In the genomic region with DNA sequence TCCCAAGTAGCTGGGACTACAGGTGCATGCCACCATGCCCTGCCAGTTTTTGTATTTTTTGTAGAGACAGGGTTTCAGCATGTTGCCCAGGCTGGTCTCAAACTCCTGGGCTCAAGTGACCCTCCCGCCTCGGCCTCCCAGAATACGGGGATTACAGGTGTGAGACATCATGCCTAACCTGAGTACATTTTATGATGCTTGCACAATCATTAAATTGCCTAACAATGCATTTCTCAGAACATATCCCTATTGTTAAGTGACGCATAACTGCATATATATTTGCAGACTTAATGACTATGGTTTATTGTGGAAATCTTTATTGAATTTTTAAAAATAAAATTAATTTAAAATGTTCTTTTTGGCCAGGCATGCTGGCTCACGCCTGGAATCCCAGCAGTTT, we compare ENCODE assay signal across 37 cellular contexts. TPM values are rescaled to one million over a fixed set of nuclear protein-coding genes. Genes with fewer than 3 reads are reported as not detected.
"Had no signal": no experiment of that assay in that cellular context is flagged by ENCODE, and none has a peak within 500 bp of the region (broad histone marks: within the 10 kb centered on the region; RNA-seq: fewer than 3 reads in every experiment).

No MANE protein-coding gene starts in this region.

- H3K4me1 ChIP-seq: ascending aorta had no signal

- ATAC-seq: activated CD8-positive, alpha-beta T cell treated with anti-CD3 and anti-CD28 coated beads for 36 hours; activated naive CD8-positive, alpha-beta T cell treated with anti-CD3 and anti-CD28 coated beads, Interleukin-2, amount 50 U/mL, for 24 hours; activated T-cell treated with anti-CD3 and anti-CD28 coated beads, Interleukin-2, amount 50 U/mL, for 4 hours; activated T-cell treated with anti-CD3 and anti-CD28 coated beads, Interleukin-2, amount 50 U/mL, for 72 hours; activated T-helper 17 cell treated with anti-CD3 and anti-CD28 coated beads, Interleukin-2, amount 50 U/mL, for 72 hours had no signal

- H3K4me3 ChIP-seq: ascending aorta, cardiac muscle cell had no signal

- H3K4me3 Mint-ChIP-seq: activated B cell treated with CpG ODN at 0.5 μM for 24 hours; activated CD4-positive, alpha-beta memory T cell treated with anti-CD3 and anti-CD28 coated beads for 36 hours; activated CD4-positive, alpha-beta T cell treated with anti-CD3 and anti-CD28 coated beads, Interleukin-2, amount 10 ng/mL, durations not matched to agents 24 days and 14 days; activated CD8-positive, alpha-beta T cell treated with anti-CD3 and anti-CD28 coated beads for 36 hours; activated naive CD4-positive, alpha-beta T cell treated with anti-CD3 and anti-CD28 coated beads, Interleukin-2, amount 10 ng/mL, durations not matched to agents 7 days and 5 days; activated naive CD4-positive, alpha-beta T cell treated with anti-CD3 and anti-CD28 coated beads, Interleukin-2, amount 50 U/mL, for 24 hours; activated naive CD8-positive, alpha-beta T cell; activated naive CD8-positive, alpha-beta T cell treated with anti-CD3 and anti-CD28 coated beads, Interleukin-2, amount 10 ng/mL, durations not matched to agents 7 days and 5 days; activated naive CD8-positive, alpha-beta T cell treated with anti-CD3 and anti-CD28 coated beads, Interleukin-2, amount 50 U/mL, for 24 hours; activated T-cell treated with anti-CD3 and anti-CD28 coated beads, Interleukin-2, amount 50 U/mL, for 4 hours; activated T-cell treated with anti-CD3 and anti-CD28 coated beads, Interleukin-2, amount 50 U/mL, for 72 hours; activated T-helper 1 cell treated with anti-CD3 and anti-CD28 coated beads, Interleukin-12 subunit alpha, Interleukin-12 subunit beta, Interleukin-2, Interleukin-4 antibody, amounts not matched to agents 30 ng/mL and 10 ng/mL and 1 ng/mL, durations not matched to agents 14 hours and 24 hours and 36 hours; activated T-helper 17 cell treated with anti-CD3 and anti-CD28 coated beads, Interleukin-2, amount 50 U/mL, for 72 hours; brain; central memory CD8-positive, alpha-beta T cell; T-helper 1 cell treated with Interleukin-12 subunit alpha and Interleukin-12 subunit beta and Interleukin-4 antibody, amounts not matched to agents 30 μg/mL and 1 μg/mL, for 36 hours; T-helper 2 cell treated with Interferon-gamma antibody and Interleukin-4, amounts not matched to agents 5 μg/mL and 100 μg/mL, for 36 hours had no signal

- DNase-seq: activated B cell treated with CpG ODN at 0.5 μM for 24 hours; activated CD4-positive, alpha-beta memory T cell treated with anti-CD3 and anti-CD28 coated beads for 36 hours; activated CD4-positive, alpha-beta T cell treated with anti-CD3 and anti-CD28 coated beads for 4 hours; activated CD4-positive, alpha-beta T cell treated with anti-CD3 and anti-CD28 coated beads, Interleukin-2, amount 10 ng/mL, durations not matched to agents 24 days and 14 days; activated CD4-positive, alpha-beta T cell treated with anti-CD3 and anti-CD28 coated beads, Interleukin-2, amount 50 U/mL, for 1 hour; activated CD4-positive, alpha-beta T cell treated with anti-CD3 and anti-CD28 coated beads, Interleukin-2, amount 50 U/mL, for 4 hours; activated CD4-positive, CD25-positive, alpha-beta regulatory T cell treated with anti-CD3 and anti-CD28 coated beads, Interleukin-2, amount 50 U/mL, for 72 hours; activated CD8-positive, alpha-beta memory T cell treated with anti-CD3 and anti-CD28 coated beads, Interleukin-2, amount 50 U/mL, for 4 hours; activated CD8-positive, alpha-beta T cell treated with anti-CD3 and anti-CD28 coated beads for 36 hours; activated effector memory CD4-positive, alpha-beta T cell treated with anti-CD3 and anti-CD28 coated beads, Interleukin-2, amount 50 U/mL, for 16 hours; activated gamma-delta T cell treated with Interleukin-2 at 50 U/mL for 16 hours; activated naive CD4-positive, alpha-beta T cell; activated naive CD4-positive, alpha-beta T cell treated with anti-CD3 and anti-CD28 coated beads, Interleukin-2, amount 10 ng/mL, durations not matched to agents 7 days and 5 days; activated naive CD8-positive, alpha-beta T cell treated with anti-CD3 and anti-CD28 coated beads, Interleukin-2, amount 10 ng/mL, durations not matched to agents 7 days and 5 days; activated naive CD8-positive, alpha-beta T cell treated with anti-CD3 and anti-CD28 coated beads, Interleukin-2, amount 50 U/mL, for 24 hours; activated T-cell treated with anti-CD3 and anti-CD28 coated beads for 4 hours; activated T-cell treated with anti-CD3 and anti-CD28 coated beads, Interleukin-2, amount 50 U/mL, for 1 hour; activated T-cell treated with anti-CD3 and anti-CD28 coated beads, Interleukin-2, amount 50 U/mL, for 4 hours; activated T-cell treated with anti-CD3 and anti-CD28 coated beads, Interleukin-2, amount 50 U/mL, for 72 hours; amygdala; anterior cingulate cortex; caudate nucleus; SW 1271; T-helper 1 cell; T-helper 2 cell; T-helper 9 cell had no signal

- H3K27ac ChIP-seq: ascending aorta, cardiac muscle cell, VCaP had no signal

- H3K27ac Mint-ChIP-seq: activated B cell treated with CpG ODN at 0.5 μM for 24 hours; activated CD4-positive, alpha-beta memory T cell treated with anti-CD3 and anti-CD28 coated beads for 36 hours; activated CD4-positive, alpha-beta T cell treated with anti-CD3 and anti-CD28 coated beads, Interleukin-2, amount 10 ng/mL, durations not matched to agents 24 days and 14 days; activated CD8-positive, alpha-beta T cell treated with anti-CD3 and anti-CD28 coated beads for 36 hours; activated naive CD4-positive, alpha-beta T cell treated with anti-CD3 and anti-CD28 coated beads, Interleukin-2, amount 10 ng/mL, durations not matched to agents 7 days and 5 days; activated naive CD4-positive, alpha-beta T cell treated with anti-CD3 and anti-CD28 coated beads, Interleukin-2, amount 50 U/mL, for 24 hours; activated naive CD8-positive, alpha-beta T cell; activated naive CD8-positive, alpha-beta T cell treated with anti-CD3 and anti-CD28 coated beads, Interleukin-2, amount 10 ng/mL, durations not matched to agents 7 days and 5 days; activated naive CD8-positive, alpha-beta T cell treated with anti-CD3 and anti-CD28 coated beads, Interleukin-2, amount 50 U/mL, for 24 hours; activated T-cell treated with anti-CD3 and anti-CD28 coated beads, Interleukin-2, amount 50 U/mL, for 72 hours; activated T-helper 1 cell treated with anti-CD3 and anti-CD28 coated beads, Interleukin-12 subunit alpha, Interleukin-12 subunit beta, Interleukin-2, Interleukin-4 antibody, amounts not matched to agents 30 ng/mL and 10 ng/mL and 1 ng/mL, durations not matched to agents 14 hours and 24 hours and 36 hours; activated T-helper 17 cell treated with anti-CD3 and anti-CD28 coated beads, Interleukin-2, amount 50 U/mL, for 72 hours; brain; T-helper 1 cell treated with Interleukin-12 subunit alpha and Interleukin-12 subunit beta and Interleukin-4 antibody, amounts not matched to agents 30 μg/mL and 1 μg/mL, for 36 hours; T-helper 2 cell treated with Interferon-gamma antibody and Interleukin-4, amounts not matched to agents 5 μg/mL and 100 μg/mL, for 36 hours had no signal

- H3K27me3 Mint-ChIP-seq: activated B cell treated with CpG ODN at 0.5 μM for 24 hours; activated CD4-positive, alpha-beta memory T cell treated with anti-CD3 and anti-CD28 coated beads for 36 hours; activated CD4-positive, alpha-beta T cell treated with anti-CD3 and anti-CD28 coated beads, Interleukin-2, amount 10 ng/mL, durations not matched to agents 24 days and 14 days; activated CD8-positive, alpha-beta T cell treated with anti-CD3 and anti-CD28 coated beads for 36 hours; activated naive CD4-positive, alpha-beta T cell treated with anti-CD3 and anti-CD28 coated beads, Interleukin-2, amount 10 ng/mL, durations not matched to agents 7 days and 5 days; activated naive CD4-positive, alpha-beta T cell treated with anti-CD3 and anti-CD28 coated beads, Interleukin-2, amount 50 U/mL, for 24 hours; activated naive CD8-positive, alpha-beta T cell; activated naive CD8-positive, alpha-beta T cell treated with anti-CD3 and anti-CD28 coated beads, Interleukin-2, amount 10 ng/mL, durations not matched to agents 7 days and 5 days; activated naive CD8-positive, alpha-beta T cell treated with anti-CD3 and anti-CD28 coated beads, Interleukin-2, amount 50 U/mL, for 24 hours; activated T-helper 17 cell treated with anti-CD3 and anti-CD28 coated beads, Interleukin-2, amount 50 U/mL, for 72 hours; brain; central memory CD8-positive, alpha-beta T cell had no signal

- H3K27me3 ChIP-seq: ascending aorta, cardiac muscle cell had no signal

- H3K9me3 Mint-ChIP-seq: activated B cell treated with CpG ODN at 0.5 μM for 24 hours; activated CD4-positive, alpha-beta memory T cell treated with anti-CD3 and anti-CD28 coated beads for 36 hours; activated CD4-positive, alpha-beta T cell treated with anti-CD3 and anti-CD28 coated beads, Interleukin-2, amount 10 ng/mL, durations not matched to agents 24 days and 14 days; activated CD8-positive, alpha-beta T cell treated with anti-CD3 and anti-CD28 coated beads for 36 hours; activated naive CD4-positive, alpha-beta T cell treated with anti-CD3 and anti-CD28 coated beads, Interleukin-2, amount 10 ng/mL, durations not matched to agents 7 days and 5 days; activated naive CD4-positive, alpha-beta T cell treated with anti-CD3 and anti-CD28 coated beads, Interleukin-2, amount 50 U/mL, for 24 hours; activated naive CD8-positive, alpha-beta T cell treated with anti-CD3 and anti-CD28 coated beads, Interleukin-2, amount 10 ng/mL, durations not matched to agents 7 days and 5 days; activated naive CD8-positive, alpha-beta T cell treated with anti-CD3 and anti-CD28 coated beads, Interleukin-2, amount 50 U/mL, for 24 hours; activated T-cell treated with anti-CD3 and anti-CD28 coated beads, Interleukin-2, amount 50 U/mL, for 4 hours; activated T-cell treated with anti-CD3 and anti-CD28 coated beads, Interleukin-2, amount 50 U/mL, for 72 hours; activated T-helper 1 cell treated with anti-CD3 and anti-CD28 coated beads, Interleukin-12 subunit alpha, Interleukin-12 subunit beta, Interleukin-2, Interleukin-4 antibody, amounts not matched to agents 30 ng/mL and 10 ng/mL and 1 ng/mL, durations not matched to agents 14 hours and 24 hours and 36 hours; activated T-helper 17 cell treated with anti-CD3 and anti-CD28 coated beads, Interleukin-2, amount 50 U/mL, for 72 hours; brain; central memory CD8-positive, alpha-beta T cell; T-helper 1 cell treated with Interleukin-12 subunit alpha and Interleukin-12 subunit beta and Interleukin-4 antibody, amounts not matched to agents 30 μg/mL and 1 μg/mL, for 36 hours; T-helper 2 cell treated with Interferon-gamma antibody and Interleukin-4, amounts not matched to agents 5 μg/mL and 100 μg/mL, for 36 hours had no signal

- H3K4me1 Mint-ChIP-seq: activated B cell treated with CpG ODN at 0.5 μM for 24 hours; activated CD4-positive, alpha-beta T cell treated with anti-CD3 and anti-CD28 coated beads, Interleukin-2, amount 10 ng/mL, durations not matched to agents 24 days and 14 days; activated naive CD4-positive, alpha-beta T cell treated with anti-CD3 and anti-CD28 coated beads, Interleukin-2, amount 10 ng/mL, durations not matched to agents 7 days and 5 days; activated naive CD4-positive, alpha-beta T cell treated with anti-CD3 and anti-CD28 coated beads, Interleukin-2, amount 50 U/mL, for 24 hours; activated naive CD8-positive, alpha-beta T cell treated with anti-CD3 and anti-CD28 coated beads, Interleukin-2, amount 10 ng/mL, durations not matched to agents 7 days and 5 days; activated naive CD8-positive, alpha-beta T cell treated with anti-CD3 and anti-CD28 coated beads, Interleukin-2, amount 50 U/mL, for 24 hours; activated T-helper 17 cell treated with anti-CD3 and anti-CD28 coated beads, Interleukin-2, amount 50 U/mL, for 72 hours; brain; central memory CD8-positive, alpha-beta T cell had no signal

- H3K9me3 ChIP-seq: ascending aorta had no signal

RNA-seq across cellular contexts. Expression of a gene that starts 30.7 kb away (rescaled TPM):
- total RNA-seq: activated B cell treated with CpG ODN at 0.5 μM for 24 hours, ascending aorta had no signal
